Comparison of ENCODE assay signal across 12 cellular contexts in the genomic region with DNA sequence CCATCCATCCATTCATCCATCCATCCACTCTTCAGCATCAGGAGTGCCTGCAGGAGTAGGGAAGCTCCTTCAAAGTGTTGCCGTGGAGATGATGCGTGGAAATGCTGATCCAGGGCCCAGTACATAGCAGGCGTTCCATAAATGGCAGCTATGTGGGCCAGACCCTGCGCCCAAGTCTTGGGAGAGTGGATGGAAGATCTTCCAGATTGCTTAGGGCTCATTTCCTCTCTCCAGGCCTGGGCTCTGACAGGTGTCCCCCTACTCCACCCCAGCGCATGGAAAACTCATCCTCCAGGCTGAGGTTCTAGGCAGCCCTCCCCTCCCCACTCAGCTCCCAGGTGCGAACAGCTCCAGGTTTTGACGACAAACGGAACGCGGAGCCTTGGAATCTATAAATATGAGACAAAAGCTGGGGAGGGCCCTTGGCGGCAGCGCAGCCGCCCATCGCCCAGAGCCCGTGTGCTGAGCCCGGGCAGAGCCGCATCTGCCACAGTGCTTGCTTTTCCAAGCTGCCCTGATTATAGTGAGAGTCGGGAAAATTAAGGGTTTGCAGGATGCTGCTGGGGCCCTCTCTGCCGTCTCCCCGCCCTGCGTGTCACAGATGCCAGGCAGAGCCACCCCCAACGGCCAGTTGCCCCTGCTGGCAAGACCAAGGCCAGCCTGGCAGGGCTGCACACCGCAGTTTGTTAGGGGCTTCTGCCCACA. TPM values are rescaled to one million over a fixed set of nuclear protein-coding genes. Genes with fewer than 3 reads are reported as not detected.
DNase-seq lines count a peak whose midpoint lies in the region; ATAC-seq and TF ChIP-seq lines count a peak whose summit lies in the region.
"Had no signal": no experiment of that assay in that cellular context is flagged by ENCODE, and none has a peak within 500 bp of the region (broad histone marks: within the 10 kb centered on the region; RNA-seq: fewer than 3 reads in every experiment).

No MANE protein-coding gene starts in this region.

- H3K4me3 Mint-ChIP-seq in activated T-cell treated with anti-CD3 and anti-CD28 coated beads, Interleukin-2, amount 50 U/mL, for 4 hours = peak overlapping the region; percentile 64
- no peak overlapping the region for H3K4me3 Mint-ChIP-seq in glutamatergic neuron (ENCODE audit: unreplicated experiment)

- H3K4me1 ChIP-seq in PC-3 (ENCODE audit: insufficient read depth, low read length) (peaks cover 7% of the 10 kb centered on the region; the same call in 1 of the 2 replicates), sigmoid colon (peaks cover 0 to 9% (median 7%) of the 10 kb centered on the region in 4 donors), foreskin keratinocyte (no peaks in the 10 kb centered on the region)

- peaks cover 3% of the 10 kb centered on the region for H3K4me1 Mint-ChIP-seq in activated T-cell treated with anti-CD3 and anti-CD28 coated beads, Interleukin-2, amount 50 U/mL, for 4 hours (ENCODE audit: low read depth)
- H3K4me1 Mint-ChIP-seq in glutamatergic neuron (ENCODE audit: low read depth, unreplicated experiment) = peaks cover 9% of the 10 kb centered on the region

- TF ChIP-seq EP300 in sigmoid colon (IDR thresholded peaks at IDR 0.05) = no peak

- no TSS peak for BruUV-seq in PC-3 (replicated peaks; lab: Mats Ljungman, UMichigan)

- peaks cover 22% of the 10 kb centered on the region for H3K27me3 Mint-ChIP-seq in activated T-cell treated with anti-CD3 and anti-CD28 coated beads, Interleukin-2, amount 50 U/mL, for 4 hours (ENCODE audit: low read depth)
- peaks cover 9% of the 10 kb centered on the region for H3K27me3 Mint-ChIP-seq in glutamatergic neuron (ENCODE audit: unreplicated experiment)

- no peak for TF ChIP-seq POLR2A in sigmoid colon (IDR thresholded peaks at IDR 0.05)

- CTCF ChIA-PET in PC-3 (lab: Charles Lee) = no interaction called here

- no peaks in the 10 kb centered on the region for H3K9me2 ChIP-seq in PC-3 (replicated peaks; ENCODE audit: low read length)

- H3F3A ChIP-seq in PC-3 (ENCODE audit: low read length, unreplicated experiment) = no peaks in the 10 kb centered on the region

- no peak for ATAC-seq in activated T-cell treated with anti-CD3 and anti-CD28 coated beads, Interleukin-2, amount 50 U/mL, for 4 hours
- ATAC-seq in PC-3 (no peak), foreskin keratinocyte (no peak)

- no peak for TF ChIP-seq CTCF in PC-3 (conservative IDR thresholded peaks at IDR 0.05; ENCODE audit: low read depth, low read length)
- no peak for TF ChIP-seq CTCF in glutamatergic neuron (IDR thresholded peaks at IDR 0.05; ENCODE audit: partially characterized antibody, unreplicated experiment)
- TF ChIP-seq CTCF in sigmoid colon (IDR thresholded peaks at IDR 0.05) = no peak
- no peak for TF ChIP-seq CTCF in foreskin keratinocyte (conservative IDR thresholded peaks at IDR 0.05)

- no peak overlapping the region for H3K4me3 ChIP-seq in PC-3 (ENCODE audit: low read length)
- no peak overlapping the region for H3K4me3 ChIP-seq in sigmoid colon

- no peaks in the 10 kb centered on the region for H4K20me1 ChIP-seq in PC-3 (ENCODE audit: low read length)

- peak overlapping the region; percentile 95 for H3K4me2 ChIP-seq in PC-3 (ENCODE audit: low read length)
- H3K4me2 ChIP-seq: KMS-11 had no signal

- H2AFZ ChIP-seq in PC-3 (ENCODE audit: low read length) = no peak overlapping the region

- H3K27me3 ChIP-seq in PC-3 (ENCODE audit: low read length) (no peaks in the 10 kb centered on the region), sigmoid colon (peaks cover 19 to 45% (median 28%) of the 10 kb centered on the region in 3 donors), foreskin keratinocyte (peaks cover 19% of the 10 kb centered on the region)

- no peaks in the 10 kb centered on the region for H3K36me3 ChIP-seq in PC-3 (ENCODE audit: low read depth, low read length)
- H3K36me3 ChIP-seq in sigmoid colon = no peaks in the 10 kb centered on the region
- H3K36me3 ChIP-seq: WERI-Rb-1 had no signal

- intact Hi-C loops in PC-3 (cut with micrococcal nuclease) = no loop called here
- intact Hi-C loops in sigmoid colon (cut with DNase I) = no loop called here

- H3K9me3 ChIP-seq in PC-3 (ENCODE audit: low read length) (no peaks in the 10 kb centered on the region), sigmoid colon (no peaks in the 10 kb centered on the region)

- no peaks in the 10 kb centered on the region for H3K36me3 Mint-ChIP-seq in activated T-cell treated with anti-CD3 and anti-CD28 coated beads, Interleukin-2, amount 50 U/mL, for 4 hours (ENCODE audit: insufficient read depth)
- peaks cover 5% of the 10 kb centered on the region for H3K36me3 Mint-ChIP-seq in glutamatergic neuron (ENCODE audit: unreplicated experiment)

- peak overlapping the region; percentile 38 for H3K27ac Mint-ChIP-seq in glutamatergic neuron (ENCODE audit: unreplicated experiment)
- H3K27ac Mint-ChIP-seq: HFFc6 had no signal

- DNase-seq in activated T-cell treated with anti-CD3 and anti-CD28 coated beads, Interleukin-2, amount 50 U/mL, for 4 hours = no peak
- no peak for DNase-seq in activated T-cell treated with anti-CD3 and anti-CD28 coated beads, Interleukin-2, amount 50 U/mL, for 1 hour
- DNase-seq in PC-3 (no peak), glutamatergic neuron (peak; percentile 10), sigmoid colon (peak; percentile 25), foreskin keratinocyte (no peak), cortex of kidney (lab: John Stamatoyannopoulos, UW) (no peak)
- no peak for DNase-seq in stimulated activated CD4-positive, alpha-beta T cell treated with anti-CD3 and anti-CD28 coated beads, Interleukin-2, amount 100 ng/mL, for 48 hours
- DNase-seq: HFFc6, WERI-Rb-1 had no signal

- H3K9ac ChIP-seq in PC-3 (ENCODE audit: low read length) = no peak overlapping the region

- H3K9me3 Mint-ChIP-seq in activated T-cell treated with anti-CD3 and anti-CD28 coated beads, Interleukin-2, amount 50 U/mL, for 4 hours = no peaks in the 10 kb centered on the region
- H3K9me3 Mint-ChIP-seq in glutamatergic neuron (ENCODE audit: unreplicated experiment) = peaks cover 10% of the 10 kb centered on the region
- H3K9me3 Mint-ChIP-seq: HFFc6 had no signal

- no peaks in the 10 kb centered on the region for H3K79me2 ChIP-seq in PC-3 (ENCODE audit: low read length)
- H3K79me2 ChIP-seq: hepatocyte had no signal

- POLR2A ChIA-PET in PC-3 (lab: Charles Lee; ENCODE audit: unreplicated experiment) = no interaction called here

- 91% methylated on average over 23 of the region's 23 CpGs for WGBS in sigmoid colon, 2 donors

- H3K27ac ChIP-seq in PC-3 (ENCODE audit: low read length) = no peak overlapping the region
- no peak overlapping the region for H3K27ac ChIP-seq in sigmoid colon
- no peak overlapping the region for H3K27ac ChIP-seq in foreskin keratinocyte
- H3K27ac ChIP-seq: hepatocyte, KMS-11 had no signal

RNA-seq across cellular contexts. Expression of a gene that starts 1.6 kb away (rescaled TPM):
- 1 to 10 TPM in 2 of 3 donors, under 1 TPM in 1; 0.53 to 3.9 (median 2.0) TPM for total RNA-seq in activated T-cell treated with anti-CD3 and anti-CD28 coated beads, Interleukin-2, amount 50 U/mL, for 4 hours
- total RNA-seq in PC-3 (2014; rRNA removed) (3.5 and 3.8 TPM in 2 replicates), glutamatergic neuron (ENCODE audit: unreplicated experiment) (7.0 TPM), sigmoid colon (1 to 10 TPM in 1 of 4 donors, under 1 TPM in 3; 0.36 to 1.4 (median 0.59) TPM), foreskin keratinocyte (0.48 and 0.53 TPM in 2 replicates)
- polyA plus RNA-seq in sigmoid colon (under 1 TPM; 0.46 to 0.90 (median 0.60) TPM), foreskin keratinocyte (0.37 and 0.45 TPM in 2 replicates)

Comparison
In these comparisons a context has a peak if more than half of its experiments do, and no peak if none do; other contexts are left out.
1. DNase-seq: peak in glutamatergic neuron (single experiment) and sigmoid colon (single experiment); none in activated T-cell treated with anti-CD3 and anti-CD28 coated beads, Interleukin-2, amount 50 U/mL, for 4 hours (single experiment), activated T-cell treated with anti-CD3 and anti-CD28 coated beads, Interleukin-2, amount 50 U/mL, for 1 hour (single experiment), PC-3 (single experiment), stimulated activated CD4-positive, alpha-beta T cell treated with anti-CD3 and anti-CD28 coated beads, Interleukin-2, amount 100 ng/mL, for 48 hours (0 of 2), foreskin keratinocyte (0 of 2) and cortex of kidney (single experiment).